16 cellular contexts compared by ENCODE assay signal in genomic region chr5:60482301-60482700, GRCh38.
A peak's percentile ranks its signal among the peaks of the same experiment; 100 is the strongest.
DNase-seq lines count a peak whose midpoint lies in the region; ATAC-seq and TF ChIP-seq lines count a peak whose summit lies in the region.
"Had no signal": no experiment of that assay in that cellular context is flagged by ENCODE, and none has a peak within 500 bp of the region (broad histone marks: within the 10 kb centered on the region; RNA-seq: fewer than 3 reads in every experiment).

No MANE protein-coding gene starts in this region.

- peaks cover 3% of the 10 kb centered on the region for H3F3A ChIP-seq in SK-N-SH (replicated peaks; ENCODE audit: insufficient read depth)

- POLR2A ChIA-PET in SK-N-SH (lab: Yijun Ruan, JAX) = no interaction called here

- no peak overlapping the region for H3K9ac ChIP-seq in SK-N-SH

- 55% methylated on average over 1 of the region's 1 CpG for WGBS in SK-N-SH (ENCODE audit: low lambda C conversion rate)

- intact Hi-C loops in tibial artery (cut with DNase I; ENCODE audit: low total_unique reads) = no loop called here

- no peaks in the 10 kb centered on the region for H3K9me2 ChIP-seq in SK-N-SH

- no peak for TF ChIP-seq POLR2A in Peyer's patch (IDR thresholded peaks at IDR 0.05)

- no peak overlapping the region for H3K4me2 ChIP-seq in SK-N-SH

- H3K27me3 ChIP-seq in SK-N-SH (ENCODE audit: insufficient read depth) = no peaks in the 10 kb centered on the region
- H3K27me3 ChIP-seq in tibial artery = no peaks in the 10 kb centered on the region
- no peaks in the 10 kb centered on the region for H3K27me3 ChIP-seq in Peyer's patch

- peaks cover 0 to under 1% of the 10 kb centered on the region in 2 experiments; a peak in 2 of 4 replicates for H3K4me1 ChIP-seq in SK-N-SH (ENCODE audit: control insufficient read depth in 1 of 2, insufficient read depth in 2 of 2, low read depth in 1 of 2, low read length in 1 of 2)
- H3K4me1 ChIP-seq in tibial artery = peaks cover 0 to 92% (median 6%) of the 10 kb centered on the region in 4 donors
- H3K4me1 ChIP-seq in Peyer's patch = no peaks in the 10 kb centered on the region

- TF ChIP-seq RAD21 in SK-N-SH (IDR thresholded peaks at IDR 0.05; ENCODE audit: low read length) = no peak

- TF ChIP-seq CTCF in SK-N-SH (IDR thresholded peaks at IDR 0.05) (no peak), epithelial cell of esophagus (IDR thresholded peaks at IDR 0.05; ENCODE audit: insufficient read depth, low read depth, low read length, missing control alignments) (no peak), tibial artery (IDR thresholded peaks at IDR 0.05) (no peak), Peyer's patch (IDR thresholded peaks at IDR 0.05) (no peak)

- no peak for ATAC-seq in SK-N-SH treated with all-trans-retinoic acid at 6 μM for 48 hours
- no peak for ATAC-seq in HG03432 (IDR thresholded peaks at IDR 0.05; ENCODE audit: unreplicated experiment)

- DNase-seq in SK-N-SH (no peak), OCI-M1 (lab: John Stamatoyannopoulos, UW) (peak; percentile 76), epithelial cell of esophagus (ENCODE audit: low read depth) (peak; percentile 4), tibial artery (no peak), Peyer's patch (no peak)
- DNase-seq in stimulated activated CD4-positive, alpha-beta T cell treated with anti-CD3 and anti-CD28 coated beads, Interleukin-2, amount 100 ng/mL, for 48 hours = no peak
- DNase-seq: 8988T, H7, NCI-H1105 treated with DMSO at 0.1 percent for 48 hours, NCI-H187 treated with DMSO at 0.1 percent for 48 hours, NCI-H2171, NCI-H82, SIG-M5 had no signal

- TF ChIP-seq EP300 in SK-N-SH (IDR thresholded peaks at IDR 0.05; ENCODE audit: borderline replicate concordance in 1 of 2, low read depth in 1 of 2, low read length in 1 of 2) = no peak

- H3K36me3 ChIP-seq in SK-N-SH (replicated peaks in 1 of 2; ENCODE audit: control insufficient read depth in 1 of 2, insufficient read depth in 2 of 2, low read length in 1 of 2) (no peaks in the 10 kb centered on the region), tibial artery (no peaks in the 10 kb centered on the region), Peyer's patch (no peaks in the 10 kb centered on the region)

- H3K27ac ChIP-seq in SK-N-SH (ENCODE audit: low read depth in 2 of 2, low read length in 1 of 2) (no peak overlapping the region), tibial artery (peak overlapping the region; percentile 75 to 84), Peyer's patch (no peak overlapping the region)
- H3K27ac ChIP-seq: C4-2B had no signal

- no peaks in the 10 kb centered on the region for H4K20me1 ChIP-seq in SK-N-SH (ENCODE audit: insufficient read depth)

- CTCF ChIA-PET in SK-N-SH (lab: Yijun Ruan, JAX) = interaction anchor here (1.0 kb wide), 1 partner anchor 187 kb away, joined by 3 read pairs; no protein-coding TSS in a partner anchor

- no peaks in the 10 kb centered on the region for H3K9me3 ChIP-seq in SK-N-SH
- no peaks in the 10 kb centered on the region for H3K9me3 ChIP-seq in tibial artery
- no peaks in the 10 kb centered on the region for H3K9me3 ChIP-seq in Peyer's patch

- H3K79me2 ChIP-seq in SK-N-SH (ENCODE audit: insufficient read depth) = no peaks in the 10 kb centered on the region

- H2AFZ ChIP-seq in SK-N-SH (ENCODE audit: low read depth) = no peak overlapping the region

- H3K4me3 ChIP-seq in SK-N-SH (ENCODE audit: low read depth in 2 of 2, low read length in 1 of 2) (no peak overlapping the region), epithelial cell of esophagus (ENCODE audit: low read length) (no peak overlapping the region), tibial artery (no peak overlapping the region), Peyer's patch (no peak overlapping the region)

TF ChIP-seq in SK-N-SH, 30 proteins besides CTCF, POLR2A, EP300 and RAD21:
- TF ChIP-seq, protein P1, sequence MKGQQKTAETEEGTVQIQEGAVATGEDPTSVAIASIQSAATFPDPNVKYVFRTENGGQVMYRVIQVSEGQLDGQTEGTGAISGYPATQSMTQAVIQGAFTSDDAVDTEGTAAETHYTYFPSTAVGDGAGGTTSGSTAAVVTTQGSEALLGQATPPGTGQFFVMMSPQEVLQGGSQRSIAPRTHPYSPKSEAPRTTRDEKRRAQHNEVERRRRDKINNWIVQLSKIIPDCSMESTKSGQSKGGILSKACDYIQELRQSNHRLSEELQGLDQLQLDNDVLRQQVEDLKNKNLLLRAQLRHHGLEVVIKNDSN (IDR thresholded peaks at IDR 0.05; ENCODE audit: borderline replicate concordance, low read depth) = peak; percentile 25; the same call in 1 of the 2 replicates
- no peak for TF ChIP-seq EZH2phosphoT487 (IDR thresholded peaks at IDR 0.05; ENCODE audit: borderline replicate concordance, low read depth)
TF ChIP-seq in SK-N-SH: peak in this region for 1.

TF ChIP-seq in SK-N-SH treated with all-trans-retinoic acid at 6 μM for 48 hours, 23 proteins besides CTCF, POLR2A, EP300 and RAD21:
- TF ChIP-seq POU6F1 (CRISPR knock-in tag; IDR thresholded peaks at IDR 0.05; ENCODE audit: borderline replicate concordance, low read depth) = no peak
- no peak for TF ChIP-seq ZFP30 (CRISPR knock-in tag; IDR thresholded peaks at IDR 0.05)
- no peak for TF ChIP-seq ZNF565 (CRISPR knock-in tag; conservative IDR thresholded peaks at IDR 0.05; ENCODE audit: low read depth)
- TF ChIP-seq OSR1 (CRISPR knock-in tag; IDR thresholded peaks at IDR 0.05) = no peak
- no peak for TF ChIP-seq CSDC2 (CRISPR knock-in tag; IDR thresholded peaks at IDR 0.05)
- TF ChIP-seq SNAI2 (CRISPR knock-in tag; IDR thresholded peaks at IDR 0.05) = no peak
TF ChIP-seq in SK-N-SH treated with all-trans-retinoic acid at 6 μM for 48 hours: peak in this region for 0.

Comparison
In these comparisons a context has a peak if more than half of its experiments do, and no peak if none do; other contexts are left out.
1. DNase-seq: peak in OCI-M1 (single experiment) and epithelial cell of esophagus (single experiment); none in SK-N-SH (single experiment), tibial artery (0 of 2), Peyer's patch (0 of 3) and stimulated activated CD4-positive, alpha-beta T cell treated with anti-CD3 and anti-CD28 coated beads, Interleukin-2, amount 100 ng/mL, for 48 hours (0 of 2).
2. H3K27ac ChIP-seq: peak in tibial artery (2 of 2); none in SK-N-SH (0 of 2) and Peyer's patch (0 of 4).